ENCODE assay signal across 7 cellular contexts in the genomic region with DNA sequence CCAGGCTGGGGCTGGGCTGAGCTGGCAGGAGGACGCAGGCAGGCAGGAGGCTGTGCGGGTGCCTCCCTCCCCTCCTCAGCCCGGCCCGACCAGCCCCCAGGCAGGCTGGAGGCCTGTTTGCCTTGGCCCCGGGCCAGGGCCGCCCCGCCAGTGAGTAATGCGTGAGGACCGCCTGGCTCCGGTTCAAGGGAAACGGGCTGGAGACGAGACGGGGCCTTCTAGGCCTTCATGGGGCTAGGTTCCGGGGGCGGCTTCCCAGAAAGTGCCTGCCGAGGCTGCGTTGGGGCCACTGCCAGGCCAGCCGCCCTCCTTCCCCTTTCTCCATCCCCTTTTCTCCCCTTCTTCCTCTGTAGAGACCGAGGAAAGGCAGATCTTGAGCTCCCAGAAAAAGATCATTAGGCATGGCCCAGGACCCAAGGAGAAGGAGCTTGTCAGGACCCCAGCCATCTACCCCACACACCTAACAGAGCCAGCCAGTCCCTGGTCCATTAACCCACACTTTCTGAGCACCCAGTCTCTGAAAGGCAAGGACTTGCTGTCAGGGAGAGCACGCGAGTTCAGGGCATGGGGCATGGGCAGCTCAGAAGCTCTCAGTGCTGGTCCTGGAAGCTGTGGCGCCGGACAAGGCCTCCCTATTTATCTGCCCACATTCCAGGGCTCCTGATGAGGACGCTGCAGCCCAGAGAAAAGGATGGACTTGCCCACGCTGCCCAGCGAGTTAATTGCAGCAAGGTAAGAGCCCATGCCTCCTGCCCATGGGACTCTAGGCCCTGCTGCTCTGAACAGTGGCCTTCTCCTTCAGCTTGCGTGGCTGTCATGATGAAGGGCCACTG. TPM values are rescaled to one million over a fixed set of nuclear protein-coding genes. Genes with fewer than 3 reads are reported as not detected.
A peak's percentile ranks its signal among the peaks of the same experiment; 100 is the strongest.
DNase-seq lines count a peak whose midpoint lies in the region; ATAC-seq, FAIRE-seq and TF ChIP-seq lines count a peak whose summit lies in the region.

No MANE protein-coding gene starts in this region.

- H3K36me3 Mint-ChIP-seq in activated CD8-positive, alpha-beta T cell treated with anti-CD3 and anti-CD28 coated beads for 36 hours (ENCODE audit: low read depth): no peaks in the 10 kb centered on the region

- POLR2A ChIA-PET in activated CD8-positive, alpha-beta T cell treated with anti-CD3 and anti-CD28 coated beads for 36 hours (lab: Charles Lee): no interaction called here

- intact Hi-C loops in activated CD8-positive, alpha-beta T cell treated with anti-CD3 and anti-CD28 coated beads for 36 hours (cut with micrococcal nuclease): no loop called here

- no peaks in the 10 kb centered on the region for H3K27me3 ChIP-seq in H7 (ENCODE audit: control insufficient read depth, insufficient read depth, low read length)

- H3K4me3 ChIP-seq in fibroblast of pulmonary artery (replicated peaks; ENCODE audit: low read depth, low read length): no peak overlapping the region
- H3K4me3 ChIP-seq in H7 (ENCODE audit: insufficient read depth, low read depth, low read length): no peak overlapping the region

- H3K27me3 Mint-ChIP-seq in activated CD8-positive, alpha-beta T cell treated with anti-CD3 and anti-CD28 coated beads for 36 hours: no peaks in the 10 kb centered on the region

- H3K4me3 Mint-ChIP-seq in activated CD8-positive, alpha-beta T cell treated with anti-CD3 and anti-CD28 coated beads for 36 hours: no peak overlapping the region

- ATAC-seq in omental fat pad (ENCODE audit: low FRiP score): peak; percentile 90
- ATAC-seq in activated CD8-positive, alpha-beta T cell treated with anti-CD3 and anti-CD28 coated beads for 36 hours: no peak

- DNase-seq in HT1080 (ENCODE audit: low read depth) (peak; percentile 91), RCC 7860 (ENCODE audit: low spot score) (peak; percentile 85), fibroblast of pulmonary artery (ENCODE audit: low read depth) (peak; percentile 95), omental fat pad (ENCODE audit: low spot score) (peak; percentile 77), G401 (ENCODE audit: low spot score) (no peak), H7 (no peak)
- no peak for DNase-seq in activated CD8-positive, alpha-beta T cell treated with anti-CD3 and anti-CD28 coated beads for 36 hours

- H3K36me3 ChIP-seq in H7 (replicated peaks; ENCODE audit: control insufficient read depth, insufficient read depth, low read length): no peaks in the 10 kb centered on the region

- in situ Hi-C loops in G401 (cut with HindIII; ENCODE audit: low sequenced_read_pairs): no loop called here

- H3K27ac Mint-ChIP-seq in activated CD8-positive, alpha-beta T cell treated with anti-CD3 and anti-CD28 coated beads for 36 hours: no peak overlapping the region

- peaks cover 11% of the 10 kb centered on the region for H3K4me1 Mint-ChIP-seq in activated CD8-positive, alpha-beta T cell treated with anti-CD3 and anti-CD28 coated beads for 36 hours (ENCODE audit: low read depth)

- TF ChIP-seq CTCF in fibroblast of pulmonary artery (IDR thresholded peaks at IDR 0.05; ENCODE audit: low read length, missing control alignments): no peak
- TF ChIP-seq CTCF in omental fat pad (IDR thresholded peaks at IDR 0.05): no peak
- no peak for TF ChIP-seq CTCF in activated CD8-positive, alpha-beta T cell treated with anti-CD3 and anti-CD28 coated beads for 36 hours (IDR thresholded peaks at IDR 0.05)

- peak; percentile 68 for FAIRE-seq in RCC 7860 (lab: Jason Lieb, UNC)

- CTCF ChIA-PET in activated CD8-positive, alpha-beta T cell treated with anti-CD3 and anti-CD28 coated beads for 36 hours (lab: Charles Lee): interaction anchor here (1.3 kb wide), 1 partner anchor 126 kb away, joined by 3 read pairs; no protein-coding TSS in a partner anchor

- peaks cover 14% of the 10 kb centered on the region for H3K9me3 Mint-ChIP-seq in activated CD8-positive, alpha-beta T cell treated with anti-CD3 and anti-CD28 coated beads for 36 hours

RNA-seq across cellular contexts. Expression of gene SMAD7, which starts 48.5 kb away (rescaled TPM):
- 17.8 and 19.6 TPM in 2 replicates for total RNA-seq in HT1080 (2014; rRNA removed; shearing (Covaris generic))
- polyA plus RNA-seq in HT1080 (2015; cell fraction: cytosol; rRNA removed): 12.1 and 14.0 TPM in 2 replicates
- polyA plus RNA-seq in HT1080 (2015; cell fraction: nucleus; rRNA removed): 21.4 and 26.5 TPM in 2 replicates
- 10 to 100 TPM; 33.6 to 78.4 (median 47.2) TPM for total RNA-seq in omental fat pad
- total RNA-seq in G401 (2014; rRNA removed; shearing (Covaris generic)): 15.4 and 18.6 TPM in 2 replicates
- total RNA-seq in H7 (2014; rRNA removed; shearing (Covaris generic)): 78.3 and 80.4 TPM in 2 replicates
- 10 to 100 TPM; 17.4 to 18.1 TPM for total RNA-seq in activated CD8-positive, alpha-beta T cell treated with anti-CD3 and anti-CD28 coated beads for 36 hours

Comparison
In these comparisons a context has a peak if more than half of its experiments do, and no peak if none do; other contexts are left out.
1. DNase-seq: peak in HT1080 (single experiment), RCC 7860 (single experiment), fibroblast of pulmonary artery (single experiment) and omental fat pad (single experiment); none in G401 (single experiment), H7 (single experiment) and activated CD8-positive, alpha-beta T cell treated with anti-CD3 and anti-CD28 coated beads for 36 hours (single experiment).